ENCODE assay signal across 1 cellular context in genomic region chr2:55782528-55783173, GRCh38.
TF ChIP-seq lines count a peak whose summit lies in the region.

No MANE protein-coding gene starts in this region.

TF ChIP-seq in K562, 482 proteins besides CTCF, POLR2A, EP300 and RAD21 (continued from another document):
- TF ChIP-seq NFE2L1 (tag; IDR thresholded peaks at IDR 0.05; ENCODE audit: borderline replicate concordance, low read depth) (no peak), ZNF57 (CRISPR knock-in tag; IDR thresholded peaks at IDR 0.05) (no peak), GATA2 (CRISPR knock-in tag; IDR thresholded peaks at IDR 0.05) (no peak), SREBF2 (CRISPR knock-in tag; IDR thresholded peaks at IDR 0.05) (no peak), U2AF2 (optimal IDR thresholded peaks at IDR 0.05; ENCODE audit: low read depth, low read length) (no peak), KDM2B (CRISPR knock-in tag; IDR thresholded peaks at IDR 0.05) (no peak), ZKSCAN8 (CRISPR knock-in tag; IDR thresholded peaks at IDR 0.05) (no peak), SETDB1 (IDR thresholded peaks at IDR 0.05; ENCODE audit: low read length) (no peak), ZNF280A (IDR thresholded peaks at IDR 0.05; ENCODE audit: low read depth, partially characterized antibody) (no peak), CBFA2T3 (IDR thresholded peaks at IDR 0.05) (peak; percentile 23; the same call in 1 of the 2 replicates), LARP7 (IDR thresholded peaks at IDR 0.05) (no peak)
- TF ChIP-seq, protein P1, sequence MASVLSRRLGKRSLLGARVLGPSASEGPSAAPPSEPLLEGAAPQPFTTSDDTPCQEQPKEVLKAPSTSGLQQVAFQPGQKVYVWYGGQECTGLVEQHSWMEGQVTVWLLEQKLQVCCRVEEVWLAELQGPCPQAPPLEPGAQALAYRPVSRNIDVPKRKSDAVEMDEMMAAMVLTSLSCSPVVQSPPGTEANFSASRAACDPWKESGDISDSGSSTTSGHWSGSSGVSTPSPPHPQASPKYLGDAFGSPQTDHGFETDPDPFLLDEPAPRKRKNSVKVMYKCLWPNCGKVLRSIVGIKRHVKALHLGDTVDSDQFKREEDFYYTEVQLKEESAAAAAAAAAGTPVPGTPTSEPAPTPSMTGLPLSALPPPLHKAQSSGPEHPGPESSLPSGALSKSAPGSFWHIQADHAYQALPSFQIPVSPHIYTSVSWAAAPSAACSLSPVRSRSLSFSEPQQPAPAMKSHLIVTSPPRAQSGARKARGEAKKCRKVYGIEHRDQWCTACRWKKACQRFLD (CRISPR knock-in tag; IDR thresholded peaks at IDR 0.05) = no peak
